24 cellular contexts compared by ENCODE assay signal in genomic region chr9:8719833-8720486, GRCh38.
"Had no signal": no experiment of that assay in that cellular context is flagged by ENCODE, and none has a peak within 500 bp of the region (broad histone marks: within the 10 kb centered on the region; RNA-seq: fewer than 3 reads in every experiment).

No MANE protein-coding gene starts in this region.

- H3K4me1 Mint-ChIP-seq: activated CD4-positive, alpha-beta T cell treated with anti-CD3 and anti-CD28 coated beads, Interleukin-2, amount 10 ng/mL, durations not matched to agents 7 days and 5 days had no signal

- H2AFZ ChIP-seq: parathyroid adenoma had no signal

- DNase-seq: activated CD4-positive, alpha-beta T cell treated with anti-CD3 and anti-CD28 coated beads, Interleukin-2, amount 10 ng/mL, durations not matched to agents 7 days and 5 days; activated CD8-positive, alpha-beta memory T cell treated with anti-CD3 and anti-CD28 coated beads for 24 hours; activated CD8-positive, alpha-beta memory T cell treated with anti-CD3 and anti-CD28 coated beads, Interleukin-2, amount 50 U/mL, for 48 hours; activated effector memory CD4-positive, alpha-beta T cell treated with anti-CD3 and anti-CD28 coated beads, Interleukin-2, amount 50 U/mL, for 16 hours; activated naive CD4-positive, alpha-beta T cell treated with anti-CD3 and anti-CD28 coated beads, Interleukin-2, amount 50 U/mL, for 16 hours; activated T-cell treated with anti-CD3 and anti-CD28 coated beads, Interleukin-2, amount 50 U/mL, for 48 hours; adrenal gland; body of pancreas; dorsolateral prefrontal cortex; foreskin fibroblast; hippocampal formation; midbrain; right lobe of liver; small intestine; stimulated activated CD4-positive, alpha-beta T cell treated with anti-CD3 and anti-CD28 coated beads, Interleukin-15, amount 100 ng/mL, for 24 hours; stimulated activated CD4-positive, alpha-beta T cell treated with anti-CD3 and anti-CD28 coated beads, Interleukin-2, amount 100 ng/mL, for 48 hours had no signal

- H3K79me2 ChIP-seq: parathyroid adenoma had no signal

- H3K27ac ChIP-seq: adrenal gland, body of pancreas, epithelial cell of prostate, parathyroid adenoma, right lobe of liver had no signal

- H3K4me3 Mint-ChIP-seq: activated CD4-positive, alpha-beta T cell treated with anti-CD3 and anti-CD28 coated beads, Interleukin-2, amount 10 ng/mL, durations not matched to agents 7 days and 5 days; nephron; T-helper 2 cell treated with Interferon-gamma antibody and Interleukin-4, amounts not matched to agents 5 μg/mL and 100 μg/mL, for 36 hours had no signal

- H3K27ac Mint-ChIP-seq: activated CD4-positive, alpha-beta T cell treated with anti-CD3 and anti-CD28 coated beads, Interleukin-2, amount 10 ng/mL, durations not matched to agents 7 days and 5 days; nephron; T-helper 2 cell treated with Interferon-gamma antibody and Interleukin-4, amounts not matched to agents 5 μg/mL and 100 μg/mL, for 36 hours had no signal

- FAIRE-seq: keratinocyte, small intestine, urothelium cell line had no signal

- H3K27me3 ChIP-seq: adrenal gland, body of pancreas, dorsolateral prefrontal cortex, right lobe of liver had no signal

- H3K27me3 Mint-ChIP-seq: activated CD4-positive, alpha-beta T cell treated with anti-CD3 and anti-CD28 coated beads, Interleukin-2, amount 10 ng/mL, durations not matched to agents 7 days and 5 days had no signal

- H3K9ac ChIP-seq: parathyroid adenoma had no signal

- H3K4me3 ChIP-seq: adrenal gland, body of pancreas, dorsolateral prefrontal cortex, lung, right lobe of liver had no signal

- H3K36me3 ChIP-seq: adrenal gland, right lobe of liver had no signal

- H3K9me3 ChIP-seq: adrenal gland, body of pancreas, right lobe of liver had no signal

- ATAC-seq: body of pancreas, left lobe of liver, right lobe of liver had no signal

- H3K4me1 ChIP-seq: adrenal gland, body of pancreas, parathyroid adenoma, right lobe of liver had no signal

- H3K9me3 Mint-ChIP-seq: activated CD4-positive, alpha-beta T cell treated with anti-CD3 and anti-CD28 coated beads, Interleukin-2, amount 10 ng/mL, durations not matched to agents 7 days and 5 days; nephron; T-helper 2 cell treated with Interferon-gamma antibody and Interleukin-4, amounts not matched to agents 5 μg/mL and 100 μg/mL, for 36 hours had no signal
